ENCODE assay signal across 9 cellular contexts in the genomic region with DNA sequence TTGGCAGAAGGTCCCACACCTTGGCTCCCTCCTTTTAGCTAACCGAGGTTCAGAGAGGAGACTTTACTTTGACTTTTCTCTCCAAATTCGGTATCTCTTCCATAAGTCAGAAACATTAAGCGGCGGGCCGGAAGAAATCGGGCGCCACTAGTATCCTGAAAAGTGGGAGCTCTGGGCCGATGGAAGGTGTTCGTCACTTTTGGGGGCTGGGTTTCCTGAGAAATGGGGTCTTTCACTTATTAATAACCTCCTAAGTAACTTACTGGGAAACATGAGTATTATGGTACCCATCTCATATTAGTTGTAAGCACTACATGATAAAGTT. TPM values are rescaled to one million over a fixed set of nuclear protein-coding genes. Genes with fewer than 3 reads are reported as not detected.
DNase-seq lines count a peak whose midpoint lies in the region; ATAC-seq, FAIRE-seq and TF ChIP-seq lines count a peak whose summit lies in the region.
"Had no signal": no experiment of that assay in that cellular context is flagged by ENCODE, and none has a peak within 500 bp of the region (broad histone marks: within the 10 kb centered on the region; RNA-seq: fewer than 3 reads in every experiment).

No MANE protein-coding gene starts in this region.

- intact Hi-C loops in upper lobe of right lung (cut with DNase I) = no loop called here

- in situ Hi-C loops in astrocyte of the cerebellum (cut with HindIII; ENCODE audit: low sequenced_read_pairs) = no loop called here

- TF ChIP-seq CTCF in astrocyte of the cerebellum (IDR thresholded peaks at IDR 0.05; ENCODE audit: low read depth, low read length, missing control alignments) (no peak), lung (IDR thresholded peaks at IDR 0.05; ENCODE audit: control extremely low read depth, extremely low read depth) (no peak), upper lobe of right lung (IDR thresholded peaks at IDR 0.05) (no peak)

- peak overlapping the region; percentile 72 for H3K4me3 ChIP-seq in astrocyte of the cerebellum (ENCODE audit: low read depth, low read length)
- peak overlapping the region; percentile 92 for H3K4me3 ChIP-seq in lung
- H3K4me3 ChIP-seq in upper lobe of right lung = peak overlapping the region; percentile 73

- CTCF ChIA-PET in activated naive CD4-positive, alpha-beta T cell treated with anti-CD3 and anti-CD28 coated beads, Interleukin-2, amount 10 ng/mL, durations not matched to agents 7 days and 5 days (lab: Charles Lee) = interaction anchor here (0.6 to 2.2 kb wide), 2 partner anchors 83 to 600 kb away, joined by 3 to 9 read pairs; no protein-coding TSS in a partner anchor

- peaks cover 8% of the 10 kb centered on the region for H3K36me3 Mint-ChIP-seq in activated naive CD4-positive, alpha-beta T cell treated with anti-CD3 and anti-CD28 coated beads, Interleukin-2, amount 10 ng/mL, durations not matched to agents 7 days and 5 days

- WGBS in lung, 2 donors = 2 to 7% methylated on average over 9 of the region's 9 CpGs

- H3K9me3 Mint-ChIP-seq in activated naive CD4-positive, alpha-beta T cell treated with anti-CD3 and anti-CD28 coated beads, Interleukin-2, amount 10 ng/mL, durations not matched to agents 7 days and 5 days = no peaks in the 10 kb centered on the region

- no peak for DNase-seq in activated naive CD4-positive, alpha-beta T cell treated with anti-CD3 and anti-CD28 coated beads, Interleukin-2, amount 10 ng/mL, durations not matched to agents 7 days and 5 days
- DNase-seq in activated naive CD4-positive, alpha-beta T cell treated with Interleukin-2 at 50 U/mL for 16 hours = no peak
- DNase-seq in astrocyte of the cerebellum (ENCODE audit: low read depth) = no peak
- DNase-seq in lung (ENCODE audit: low spot score) = no peak
- DNase-seq in upper lobe of right lung = no peak
- no peak for DNase-seq in stimulated activated CD4-positive, alpha-beta T cell treated with anti-CD3 and anti-CD28 coated beads, Interleukin-4, amount 100 ng/mL, for 1 hour
- no peak for DNase-seq in RCC 7860 (ENCODE audit: low spot score)
- no peak for DNase-seq in HuH-7.5 (ENCODE audit: low spot score)

- peaks cover 0 to 3% of the 10 kb centered on the region in 2 donors for H3K4me1 ChIP-seq in lung (ENCODE audit: control insufficient read depth in 2 of 2, insufficient read depth in 2 of 2, low read length in 2 of 2)
- H3K4me1 ChIP-seq in upper lobe of right lung = peaks cover 6% of the 10 kb centered on the region

- no peaks in the 10 kb centered on the region for H3K27me3 ChIP-seq in lung (ENCODE audit: control insufficient read depth, insufficient read depth)
- H3K27me3 ChIP-seq in upper lobe of right lung = no peaks in the 10 kb centered on the region

- no peak for FAIRE-seq in RCC 7860 (lab: Jason Lieb, UNC)
- FAIRE-seq: TTC549 had no signal

- H3K27me3 Mint-ChIP-seq in activated naive CD4-positive, alpha-beta T cell treated with anti-CD3 and anti-CD28 coated beads, Interleukin-2, amount 10 ng/mL, durations not matched to agents 7 days and 5 days = peaks cover 14% of the 10 kb centered on the region

- H3K4me3 Mint-ChIP-seq in activated naive CD4-positive, alpha-beta T cell treated with anti-CD3 and anti-CD28 coated beads, Interleukin-2, amount 10 ng/mL, durations not matched to agents 7 days and 5 days = peak overlapping the region; percentile 95

- H3K9me3 ChIP-seq in lung (ENCODE audit: control insufficient read depth in 2 of 2, insufficient read depth in 1 of 2, low read length in 1 of 2) = no peaks in the 10 kb centered on the region
- H3K9me3 ChIP-seq in upper lobe of right lung = no peaks in the 10 kb centered on the region

- H3K36me3 ChIP-seq in lung (ENCODE audit: control insufficient read depth in 2 of 2, insufficient read depth in 2 of 2, low read length in 2 of 2) (no peaks in the 10 kb centered on the region), upper lobe of right lung (no peaks in the 10 kb centered on the region)

- peak overlapping the region; percentile 98 for H3K27ac Mint-ChIP-seq in activated naive CD4-positive, alpha-beta T cell treated with anti-CD3 and anti-CD28 coated beads, Interleukin-2, amount 10 ng/mL, durations not matched to agents 7 days and 5 days

- peaks cover 23% of the 10 kb centered on the region for H3K4me1 Mint-ChIP-seq in activated naive CD4-positive, alpha-beta T cell treated with anti-CD3 and anti-CD28 coated beads, Interleukin-2, amount 10 ng/mL, durations not matched to agents 7 days and 5 days

- ATAC-seq in lung (ENCODE audit: insufficient read depth, low FRiP score) (no peak), upper lobe of right lung (no peak)

- H3K27ac ChIP-seq in lung (ENCODE audit: low read depth in 1 of 2, low read length in 1 of 2) (peak overlapping the region; percentile 95 to 99), upper lobe of right lung (peak overlapping the region; percentile 99)

RNA-seq across cellular contexts. Expression of a gene that starts 0.7 kb away (rescaled TPM):
- 10 to 100 TPM; 28.7 to 55.0 TPM for total RNA-seq in lung
- polyA plus RNA-seq in lung = 1 to 10 TPM; 4.7 to 8.7 TPM
- 42.6 TPM for total RNA-seq in upper lobe of right lung
